ENCODE assay signal across 8 cellular contexts in the genomic region with DNA sequence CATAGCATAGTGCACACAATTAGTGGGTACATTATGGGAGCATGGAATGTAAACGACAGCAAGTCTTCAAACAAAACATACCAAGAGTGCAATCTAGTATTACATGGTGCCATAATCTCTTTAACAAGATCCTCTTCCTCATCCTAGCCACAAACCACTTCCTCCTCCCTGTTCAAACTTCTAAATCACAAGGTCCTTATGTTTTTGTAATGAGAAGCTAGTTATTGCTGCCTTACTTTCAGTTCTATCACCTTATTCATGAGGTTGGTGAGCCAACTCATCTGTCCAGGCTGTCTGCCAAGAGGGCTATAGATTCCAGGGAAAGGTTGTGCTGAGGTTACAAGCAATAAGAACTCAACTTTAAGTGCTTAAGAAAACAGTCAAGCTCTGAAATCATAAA.
DNase-seq lines count a peak whose midpoint lies in the region; ATAC-seq and TF ChIP-seq lines count a peak whose summit lies in the region.

No MANE protein-coding gene starts in this region.

- H3K36me3 ChIP-seq in PC-9 (ENCODE audit: low read depth): no peaks in the 10 kb centered on the region

- peak overlapping the region; percentile 4; the same call in 1 of the 2 replicates for H3K4me2 ChIP-seq in PC-9

- no peaks in the 10 kb centered on the region for H3K79me2 ChIP-seq in PC-9 (ENCODE audit: low read depth)

- no peaks in the 10 kb centered on the region for H4K20me1 ChIP-seq in PC-9 (ENCODE audit: insufficient read depth)

- H3K9me3 ChIP-seq in PC-9 (ENCODE audit: insufficient read depth, low read depth): no peaks in the 10 kb centered on the region

- CTCF ChIA-PET in PC-9 (lab: Charles Lee): no interaction called here

- no TSS peak for BruUV-seq in PC-9 (replicated peaks; lab: Mats Ljungman, UMichigan)

- peak; percentile 72 for ATAC-seq in GM21367 (IDR thresholded peaks at IDR 0.05; ENCODE audit: unreplicated experiment)
- peak; percentile 80 for ATAC-seq in esophagus mucosa
- no peak for ATAC-seq in HG03196 (IDR thresholded peaks at IDR 0.05; ENCODE audit: unreplicated experiment)

- H3K9me2 ChIP-seq in PC-9 (ENCODE audit: insufficient read depth): no peaks in the 10 kb centered on the region

- POLR2A ChIA-PET in PC-9 (lab: Charles Lee; ENCODE audit: unreplicated experiment): interaction anchor here (0.6 kb wide), 1 partner anchor 13 kb away, joined by 6 read pairs; no protein-coding TSS in a partner anchor

- H3K4me1 ChIP-seq in PC-9 (replicated peaks; ENCODE audit: insufficient read depth): peaks cover 11% of the 10 kb centered on the region; the same call in 1 of the 2 replicates

- no peak overlapping the region for H3K27ac ChIP-seq in PC-9

- DNase-seq in AML-193 (lab: John Stamatoyannopoulos, UW) (peak; percentile 88 to 90), PC-9 (peak; percentile 4 to 97), stromal cell of bone marrow (ENCODE audit: low read depth) (peak; percentile 75), NCI-H128 (lab: John Stamatoyannopoulos, UW; ENCODE audit: unreplicated experiment) (no peak), cortex of kidney (lab: John Stamatoyannopoulos, UW) (no peak)

- H2AFZ ChIP-seq in PC-9: no peak overlapping the region

- intact Hi-C loops in PC-9 (cut with micrococcal nuclease; ENCODE audit: unreplicated experiment): loop anchor here (10.0 kb wide), 1 partner anchor 517 kb away; no protein-coding TSS in a partner anchor

- H3K4me3 ChIP-seq in PC-9: no peak overlapping the region

- H3K27me3 ChIP-seq in PC-9 (ENCODE audit: insufficient read depth, low read depth): no peaks in the 10 kb centered on the region

- H3F3A ChIP-seq in PC-9 (ENCODE audit: insufficient read depth, low read depth): no peaks in the 10 kb centered on the region

- no peak for TF ChIP-seq CTCF in PC-9 (conservative IDR thresholded peaks at IDR 0.05)

Comparison
In these comparisons a context has a peak if more than half of its experiments do, and no peak if none do; other contexts are left out.
1. DNase-seq: peak in AML-193 (2 of 2), PC-9 (2 of 2) and stromal cell of bone marrow (single experiment); none in NCI-H128 (single experiment) and cortex of kidney (single experiment).